In genomic region chr12:45729233-45730115, GRCh38 we compare ENCODE assay signal across 8 cellular contexts. TPM values are rescaled to one million over a fixed set of nuclear protein-coding genes. Genes with fewer than 3 reads are reported as not detected.
DNase-seq lines count a peak whose midpoint lies in the region; ATAC-seq lines count a peak whose summit lies in the region.

TSS of gene ARID2 (plus strand) at chr12:45729706. CDS start at chr12:45729837, 131 bp downstream.

- peak within 1 kb of the TSS; percentile 95 for H4K91ac ChIP-seq in mesenchymal stem cell (ENCODE audit: low read length)

- DNase-seq in A172 (ENCODE audit: low spot score) (peak; percentile 52), NCI-H69 (lab: John Stamatoyannopoulos, UW) (peak; percentile 91), mesenchymal stem cell (peak; percentile 76)
- peak; percentile 53 to 65 (median 56) for DNase-seq in effector memory CD8-positive, alpha-beta T cell
- DNase-seq in stimulated activated CD8-positive, alpha-beta memory T cell treated with anti-CD3 and anti-CD28 coated beads, Interleukin-12 subunit alpha, Interleukin-12 subunit beta, amount 100 ng/mL, for 1 hour (ENCODE audit: low read depth), result peak; percentile 31

- POLR2A ChIA-PET in activated CD8-positive, alpha-beta memory T cell treated with anti-CD3 and anti-CD28 coated beads for 36 hours (lab: Charles Lee), result interaction anchor here (0.6 to 1.8 kb wide), 9 partner anchors 60 to 1924 kb away, joined by 3 to 7 read pairs (median 4); partner anchors contain the start of genes SCAF11, SLC38A1 and TWF1

- no peaks in the 10 kb centered on the region for H3K27me3 ChIP-seq in mesenchymal stem cell (ENCODE audit: control insufficient read depth in 1 of 2, insufficient read depth in 1 of 2, low read length in 2 of 2)

- peak within 1 kb of the TSS in 1 of 2 experiments; percentile 52 for H2BK12ac ChIP-seq in mesenchymal stem cell (ENCODE audit: low read length in 2 of 2)

- H3K18ac ChIP-seq in mesenchymal stem cell (ENCODE audit: low read depth in 1 of 2, low read length in 2 of 2), result peak within 1 kb of the TSS; percentile 96 to 98

- H2BK5ac ChIP-seq in mesenchymal stem cell (ENCODE audit: low read depth, low read length, poor library complexity, severe bottlenecking), result peak within 1 kb of the TSS; percentile 97

- H3K4me3 ChIP-seq in mesenchymal stem cell (ENCODE audit: insufficient read depth in 1 of 2, low read depth in 1 of 2, low read length in 2 of 2), result peak within 1 kb of the TSS; percentile 91

- H3K4me2 ChIP-seq in mesenchymal stem cell (ENCODE audit: low read length, poor library complexity, severe bottlenecking), result peak within 1 kb of the TSS; percentile 76

- H3K4me1 Mint-ChIP-seq in effector memory CD8-positive, alpha-beta T cell (ENCODE audit: low read depth in 2 of 2), result peaks cover 30 to 44% of the 10 kb centered on the region in 2 donors

- peak within 1 kb of the TSS; percentile 88 to 95 for H3K4ac ChIP-seq in mesenchymal stem cell (ENCODE audit: low read depth in 1 of 2, low read length in 2 of 2)

- H3K9me3 ChIP-seq in mesenchymal stem cell (ENCODE audit: control insufficient read depth, low read length), result no peaks in the 10 kb centered on the region

- no peaks in the 10 kb centered on the region for H3K4me1 ChIP-seq in mesenchymal stem cell (ENCODE audit: control insufficient read depth, insufficient read depth, low read depth, low read length)

- H3K27ac ChIP-seq in mesenchymal stem cell (ENCODE audit: low read length, poor library complexity, severe bottlenecking), result peak within 1 kb of the TSS; percentile 86

- H2BK120ac ChIP-seq in mesenchymal stem cell (ENCODE audit: low read depth, low read length), result peak within 1 kb of the TSS; percentile 100

- H3K4me3 Mint-ChIP-seq in effector memory CD8-positive, alpha-beta T cell, result peak within 1 kb of the TSS; percentile 90 to 100

- peak within 1 kb of the TSS; percentile 73 to 95 for H3K14ac ChIP-seq in mesenchymal stem cell (ENCODE audit: low read length in 2 of 2)

- H2BK15ac ChIP-seq in mesenchymal stem cell (ENCODE audit: low read depth, poor library complexity, severe bottlenecking), result peak within 1 kb of the TSS; percentile 94

- H3K23ac ChIP-seq in mesenchymal stem cell (ENCODE audit: low read length in 2 of 2), result peak within 1 kb of the TSS in 1 of 2 experiments; percentile 75

- no peaks in the 10 kb centered on the region for H3K9me3 Mint-ChIP-seq in effector memory CD8-positive, alpha-beta T cell

- no peaks in the 10 kb centered on the region for H3K79me1 ChIP-seq in mesenchymal stem cell (replicated peaks; ENCODE audit: low read length, poor library complexity, severe bottlenecking)

- H3K36me3 Mint-ChIP-seq in effector memory CD8-positive, alpha-beta T cell (ENCODE audit: insufficient read depth), result peaks cover 53% of the 10 kb centered on the region

- peak within 1 kb of the TSS; percentile 98 for H3K9ac ChIP-seq in mesenchymal stem cell (ENCODE audit: low read length)

- H4K8ac ChIP-seq in mesenchymal stem cell (ENCODE audit: low read length), result peak within 1 kb of the TSS; percentile 88

- WGBS in mesenchymal stem cell, result under 1% methylated on average over 46 of the region's 89 CpGs

- ATAC-seq in GM18861 (IDR thresholded peaks at IDR 0.05; ENCODE audit: unreplicated experiment), result peak; percentile 0
- ATAC-seq in HG03097 (IDR thresholded peaks at IDR 0.05; ENCODE audit: low FRiP score, unreplicated experiment), result peak; percentile 9
- ATAC-seq in effector memory CD8-positive, alpha-beta T cell (replicated peaks), result peak; percentile 34

- peak within 1 kb of the TSS; percentile 91 to 99 for H3K27ac Mint-ChIP-seq in effector memory CD8-positive, alpha-beta T cell

- peak within 1 kb of the TSS; percentile 46 for H2AFZ ChIP-seq in mesenchymal stem cell (ENCODE audit: low read depth, low read length)

- H3K27me3 Mint-ChIP-seq in effector memory CD8-positive, alpha-beta T cell, result no peaks in the 10 kb centered on the region

- CTCF ChIA-PET in activated CD8-positive, alpha-beta memory T cell treated with anti-CD3 and anti-CD28 coated beads for 36 hours (lab: Charles Lee), result interaction anchor here (1.0 to 1.3 kb wide), 4 partner anchors 16 to 246 kb away, joined by 3 read pairs; no protein-coding TSS in a partner anchor

- no peak within 1 kb of the TSS for H2AK5ac ChIP-seq in mesenchymal stem cell (ENCODE audit: low read length, severe bottlenecking)

- peaks cover 0 to 3% of the 10 kb centered on the region in 2 experiments for H3K36me3 ChIP-seq in mesenchymal stem cell (ENCODE audit: control insufficient read depth in 1 of 2, insufficient read depth in 2 of 2, low read depth in 1 of 2, low read length in 2 of 2)

RNA-seq across cellular contexts. Expression of gene ARID2, which starts in this region (rescaled TPM):
- total RNA-seq in A172 (2014; rRNA removed; shearing (Covaris generic)), result 9.9 and 11.5 TPM in 2 replicates
- 10 to 100 TPM; 22.3 to 23.8 TPM for total RNA-seq in activated CD8-positive, alpha-beta memory T cell treated with anti-CD3 and anti-CD28 coated beads for 36 hours
- polyA plus RNA-seq in mesenchymal stem cell (2013, experiment 1 of 2), result 7.0 TPM
- polyA plus RNA-seq in mesenchymal stem cell (2013, experiment 2 of 2), result 6.9 TPM

Comparison
In these comparisons a context has a peak if more than half of its experiments do, and no peak if none do; other contexts are left out.
1. Peak in every context shown above with its lines: DNase-seq, ATAC-seq, H3K4me3 ChIP-seq and H3K27ac ChIP-seq.
2. DNase-seq: peak in every context shown above with its lines; median percentile 91 in NCI-H69; 76 in mesenchymal stem cell; 56 in effector memory CD8-positive, alpha-beta T cell; 52 in A172; 31 in stimulated activated CD8-positive, alpha-beta memory T cell treated with anti-CD3 and anti-CD28 coated beads, Interleukin-12 subunit alpha, Interleukin-12 subunit beta, amount 100 ng/mL, for 1 hour.